ENCODE assay signal across 22 cellular contexts in genomic region chr6:168122521-168122920, GRCh38. TPM values are rescaled to one million over a fixed set of nuclear protein-coding genes. Genes with fewer than 3 reads are reported as not detected.
A peak's percentile ranks its signal among the peaks of the same experiment; 100 is the strongest.
DNase-seq lines count a peak whose midpoint lies in the region; ATAC-seq and TF ChIP-seq lines count a peak whose summit lies in the region.
"Had no signal": no experiment of that assay in that cellular context is flagged by ENCODE, and none has a peak within 500 bp of the region (broad histone marks: within the 10 kb centered on the region; RNA-seq: fewer than 3 reads in every experiment).

No MANE protein-coding gene starts in this region.

- no peak overlapping the region for H3K4me3 ChIP-seq in H7 (ENCODE audit: insufficient read depth, low read depth, low read length)
- no peak overlapping the region for H3K4me3 ChIP-seq in WERI-Rb-1 (ENCODE audit: low read depth, low read length)

- ATAC-seq in HG03520 (IDR thresholded peaks at IDR 0.05; ENCODE audit: unreplicated experiment) = no peak
- no peak for ATAC-seq in HG02610 (IDR thresholded peaks at IDR 0.05; ENCODE audit: unreplicated experiment)

- H3K27me3 ChIP-seq in H7 (ENCODE audit: control insufficient read depth, insufficient read depth, low read length) (no peaks in the 10 kb centered on the region), WERI-Rb-1 (ENCODE audit: insufficient read depth, low read depth, severe bottlenecking) (no peaks in the 10 kb centered on the region)

- H3K36me3 ChIP-seq in H7 (replicated peaks; ENCODE audit: control insufficient read depth, insufficient read depth, low read length) (no peaks in the 10 kb centered on the region), WERI-Rb-1 (no peaks in the 10 kb centered on the region)

- no peaks in the 10 kb centered on the region for H3K9me3 ChIP-seq in WERI-Rb-1 (ENCODE audit: severe bottlenecking)

- peak overlapping the region; percentile 47 for H3K27ac ChIP-seq in WERI-Rb-1
- H3K27ac ChIP-seq: HL-60 had no signal

- TF ChIP-seq CTCF in WERI-Rb-1 (IDR thresholded peaks at IDR 0.05; ENCODE audit: low read depth, low read length) = no peak

- peak; percentile 14 for DNase-seq in H7
- no peak for DNase-seq in WERI-Rb-1
- DNase-seq in islet precursor cell = peak; percentile 26
- DNase-seq in stimulated activated CD8-positive, alpha-beta memory T cell treated with anti-CD3 and anti-CD28 coated beads, Interleukin-4, amount 100 ng/mL, for 48 hours = peak; percentile 3
- DNase-seq in kidney glomerular epithelial cell (lab: John Stamatoyannopoulos, UW) = no peak
- DNase-seq: ACHN; C1 segment of cervical spinal cord; CD8-positive, alpha-beta memory T cell; GOT3; IMR-90; NCI-H1417; NCI-H187; NCI-H2107; NCI-H2227 treated with DMSO at 0.1 percent for 48 hours; NCI-H510A treated with DMSO at 0.1 percent for 48 hours; OCI-M1; Right ventricle myocardium superior had no signal

RNA-seq across cellular contexts. Expression of gene FRMD1, which starts 43.5 kb away (rescaled TPM):
- 0.11 TPM in 1 of 2 replicates, not detected in the other for total RNA-seq in H7 (2014; rRNA removed; shearing (Covaris generic))
- total RNA-seq: CD8-positive, alpha-beta memory T cell; HT1080; IMR-90; M059J had no signal

Comparison
In these comparisons a context has a peak if more than half of its experiments do, and no peak if none do; other contexts are left out.
1. DNase-seq: peak in H7 (single experiment), islet precursor cell (single experiment) and stimulated activated CD8-positive, alpha-beta memory T cell treated with anti-CD3 and anti-CD28 coated beads, Interleukin-4, amount 100 ng/mL, for 48 hours (single experiment); none in WERI-Rb-1 (single experiment) and kidney glomerular epithelial cell (single experiment).